In genomic region chr5:44691811-44692210, GRCh38 we compare ENCODE assay signal across 29 cellular contexts.
DNase-seq lines count a peak whose midpoint lies in the region; ATAC-seq and TF ChIP-seq lines count a peak whose summit lies in the region.
"Had no signal": no experiment of that assay in that cellular context is flagged by ENCODE, and none has a peak within 500 bp of the region (broad histone marks: within the 10 kb centered on the region; RNA-seq: fewer than 3 reads in every experiment).

No MANE protein-coding gene starts in this region.

- no peak overlapping the region for H2AK5ac ChIP-seq in trophoblast cell (ENCODE audit: low read length)

- no peaks in the 10 kb centered on the region for H3K36me3 ChIP-seq in PC-9 (ENCODE audit: low read depth)
- no peaks in the 10 kb centered on the region for H3K36me3 ChIP-seq in trophoblast cell (ENCODE audit: control insufficient read depth in 1 of 2, insufficient read depth in 2 of 2, low read length in 2 of 2)
- H3K36me3 ChIP-seq: adrenal gland, brain microvascular endothelial cell, neutrophil, SJSA1, spleen, stomach, tibial artery, WERI-Rb-1 had no signal

- H2BK5ac ChIP-seq in trophoblast cell (ENCODE audit: low read depth, low read length, poor library complexity), result no peak overlapping the region

- H3K79me1 ChIP-seq in trophoblast cell (ENCODE audit: low read length), result no peaks in the 10 kb centered on the region

- H3K4me1 ChIP-seq in PC-9 (replicated peaks; ENCODE audit: insufficient read depth), result peaks cover 35% of the 10 kb centered on the region
- H3K4me1 ChIP-seq in trophoblast cell (ENCODE audit: control insufficient read depth in 1 of 2, insufficient read depth in 2 of 2, low read length in 2 of 2), result no peaks in the 10 kb centered on the region
- H3K4me1 ChIP-seq: adrenal gland, SJSA1, spleen, stomach, tibial artery had no signal

- H3K79me2 ChIP-seq in PC-9 (ENCODE audit: low read depth), result no peaks in the 10 kb centered on the region
- H3K79me2 ChIP-seq in trophoblast cell (ENCODE audit: control insufficient read depth, insufficient read depth, low read length, poor library complexity), result no peaks in the 10 kb centered on the region

- peak overlapping the region; percentile 54 for H2AFZ ChIP-seq in PC-9
- no peak overlapping the region for H2AFZ ChIP-seq in trophoblast cell (ENCODE audit: insufficient read depth, low read length, poor library complexity)

- H3K4ac ChIP-seq in trophoblast cell (ENCODE audit: low read depth, low read length), result no peak overlapping the region

- H3K9ac ChIP-seq in trophoblast cell (ENCODE audit: low read length), result no peak overlapping the region

- DNase-seq in HPDE6-E6E7 (ENCODE audit: extremely low spot score), result peak; percentile 21
- DNase-seq in PC-9, result peak in 1 of 2 experiments; percentile 87
- peak; percentile 36 for DNase-seq in fibroblast of mammary gland (ENCODE audit: low read depth)
- DNase-seq in trophoblast cell, result peak; percentile 71 to 98
- no peak for DNase-seq in NCI-H2171 (lab: John Stamatoyannopoulos, UW)
- DNase-seq in retina, result no peak
- DNase-seq: activated CD4-positive, alpha-beta T cell treated with anti-CD3 and anti-CD28 coated beads for 4 hours; activated CD8-positive, alpha-beta T cell treated with anti-CD3 and anti-CD28 coated beads, Interleukin-2, amount 10 ng/mL, durations not matched to agents 7 days and 5 days; activated naive CD4-positive, alpha-beta T cell treated with anti-CD3 and anti-CD28 coated beads, Interleukin-2, amount 10 ng/mL, durations not matched to agents 7 days and 5 days; adrenal gland; brain microvascular endothelial cell; DMS153; effector CD4-positive, alpha-beta T cell; KG1; kidney; naive thymus-derived CD4-positive, alpha-beta T cell; NCI-H1930; NCI-H226; NCI-H526 treated with DMSO at 0.1 percent for 48 hours; posterior cingulate gyrus; right cardiac atrium; spleen; stomach; T1000; tibial artery; WERI-Rb-1 had no signal

- H3K9me3 ChIP-seq in PC-9 (ENCODE audit: insufficient read depth, low read depth) (peaks cover 27% of the 10 kb centered on the region), trophoblast cell (ENCODE audit: insufficient read depth, low read depth, low read length) (peaks cover 3% of the 10 kb centered on the region)
- H3K9me3 ChIP-seq: adrenal gland, SJSA1, tibial artery had no signal

- no peak overlapping the region for H2BK12ac ChIP-seq in trophoblast cell (ENCODE audit: low read length)

- peak overlapping the region; percentile 60 for H3K4me2 ChIP-seq in PC-9
- no peak overlapping the region for H3K4me2 ChIP-seq in trophoblast cell (ENCODE audit: low read length)

- no peak for ATAC-seq in HG02840 (IDR thresholded peaks at IDR 0.05; ENCODE audit: low FRiP score, unreplicated experiment)
- ATAC-seq: activated CD8-positive, alpha-beta T cell treated with anti-CD3 and anti-CD28 coated beads, Interleukin-2, amount 10 ng/mL, durations not matched to agents 7 days and 5 days; naive thymus-derived CD4-positive, alpha-beta T cell; right cardiac atrium had no signal

- no TSS peak for BruUV-seq in PC-9 (replicated peaks; lab: Mats Ljungman, UMichigan)

- no peak overlapping the region for H3K23ac ChIP-seq in trophoblast cell (ENCODE audit: low read length)

- no peak overlapping the region for H4K12ac ChIP-seq in trophoblast cell (ENCODE audit: low read depth, low read length)

- WGBS in trophoblast cell (ENCODE audit: extremely low coverage, insufficient coverage, insufficient read length), result no CpG with 5 or more reads among the region's 2 CpGs

- H3K27ac ChIP-seq in PC-9 (peak overlapping the region; percentile 94), trophoblast cell (ENCODE audit: low read depth, low read length) (no peak overlapping the region)
- H3K27ac ChIP-seq: adrenal gland, brain microvascular endothelial cell, neutrophil, SJSA1, spleen, stomach, tibial artery, WERI-Rb-1 had no signal

- no peaks in the 10 kb centered on the region for H3K9me2 ChIP-seq in PC-9 (ENCODE audit: insufficient read depth)

- H3K14ac ChIP-seq in trophoblast cell (ENCODE audit: low read length), result no peak overlapping the region

- CTCF ChIA-PET in PC-9 (lab: Charles Lee), result interaction anchor here (0.7 kb wide), 1 partner anchor 129 kb away, joined by 3 read pairs; no protein-coding TSS in a partner anchor

- H4K20me1 ChIP-seq in PC-9 (ENCODE audit: insufficient read depth), result no peaks in the 10 kb centered on the region

- H3K18ac ChIP-seq in trophoblast cell (ENCODE audit: low read length), result no peak overlapping the region

- intact Hi-C loops in PC-9 (cut with micrococcal nuclease; ENCODE audit: unreplicated experiment), result loop anchor here (5.0 kb wide), 2 partner anchors 80 to 185 kb away; no protein-coding TSS in a partner anchor

- no peaks in the 10 kb centered on the region for H3K27me3 ChIP-seq in PC-9 (ENCODE audit: insufficient read depth, low read depth)
- no peaks in the 10 kb centered on the region for H3K27me3 ChIP-seq in trophoblast cell (ENCODE audit: insufficient read depth, low read length)
- H3K27me3 ChIP-seq: adrenal gland, brain microvascular endothelial cell, neutrophil, SJSA1, spleen, stomach, tibial artery had no signal

- H2BK120ac ChIP-seq in trophoblast cell (ENCODE audit: insufficient read depth, low read length, poor library complexity), result no peak overlapping the region

- H4K8ac ChIP-seq in trophoblast cell (ENCODE audit: low read depth, low read length), result no peak overlapping the region

- H3K4me3 ChIP-seq in PC-9 (peak overlapping the region; percentile 19), fibroblast of mammary gland (ENCODE audit: control insufficient read depth, low read depth, low read length) (no peak overlapping the region), trophoblast cell (ENCODE audit: low read depth, low read length) (no peak overlapping the region)
- H3K4me3 ChIP-seq: adrenal gland, SJSA1, spleen, stomach, tibial artery had no signal

- H4K91ac ChIP-seq in trophoblast cell (ENCODE audit: low read depth, low read length), result no peak overlapping the region

- H3F3A ChIP-seq in PC-9 (ENCODE audit: insufficient read depth, low read depth), result peaks cover 22% of the 10 kb centered on the region

- POLR2A ChIA-PET in PC-9 (lab: Charles Lee; ENCODE audit: unreplicated experiment), result interaction anchor here (0.6 kb wide), 1 partner anchor 11 kb away, joined by 6 read pairs; no protein-coding TSS in a partner anchor

- TF ChIP-seq CTCF in PC-9 (conservative IDR thresholded peaks at IDR 0.05) (no peak), fibroblast of mammary gland (conservative IDR thresholded peaks at IDR 0.05; ENCODE audit: control insufficient read depth, insufficient read depth, low read depth, low read length) (no peak)

Comparison
In these comparisons a context has a peak if more than half of its experiments do, and no peak if none do; other contexts are left out.
1. DNase-seq: peak in HPDE6-E6E7 (single experiment), fibroblast of mammary gland (single experiment) and trophoblast cell (2 of 2); none in NCI-H2171 (single experiment) and retina (single experiment).